ENCODE assay signal across 12 cellular contexts in genomic region chr15:75037685-75038084, GRCh38. TPM values are rescaled to one million over a fixed set of nuclear protein-coding genes. Genes with fewer than 3 reads are reported as not detected.
A peak's percentile ranks its signal among the peaks of the same experiment; 100 is the strongest.
DNase-seq lines count a peak whose midpoint lies in the region; ATAC-seq and TF ChIP-seq lines count a peak whose summit lies in the region.
"Had no signal": no experiment of that assay in that cellular context is flagged by ENCODE, and none has a peak within 500 bp of the region (broad histone marks: within the 10 kb centered on the region; RNA-seq: fewer than 3 reads in every experiment).

No MANE protein-coding gene starts in this region.

- peak overlapping the region; percentile 34 for H3K4me3 Mint-ChIP-seq in activated CD8-positive, alpha-beta T cell treated with anti-CD3 and anti-CD28 coated beads, Interleukin-2, amount 10 ng/mL, durations not matched to agents 7 days and 5 days

- H3K36me3 Mint-ChIP-seq in activated CD8-positive, alpha-beta T cell treated with anti-CD3 and anti-CD28 coated beads, Interleukin-2, amount 10 ng/mL, durations not matched to agents 7 days and 5 days (ENCODE audit: low read depth): peaks cover 33% of the 10 kb centered on the region

- no peaks in the 10 kb centered on the region for H3K27me3 Mint-ChIP-seq in activated CD8-positive, alpha-beta T cell treated with anti-CD3 and anti-CD28 coated beads, Interleukin-2, amount 10 ng/mL, durations not matched to agents 7 days and 5 days (ENCODE audit: low read depth)

- POLR2A ChIA-PET in activated CD8-positive, alpha-beta T cell treated with anti-CD3 and anti-CD28 coated beads, Interleukin-2, amount 10 ng/mL, durations not matched to agents 7 days and 5 days (lab: Charles Lee): interaction anchor here (0.8 to 1.4 kb wide), 5 partner anchors 12 to 172 kb away, joined by 3 to 6 read pairs (median 4); partner anchors contain the start of gene PPCDC

- H3K4me3 ChIP-seq in HL-60 (replicated peaks; ENCODE audit: insufficient read depth, low read length) (no peak overlapping the region), fibroblast of villous mesenchyme (ENCODE audit: low read depth, low read length) (no peak overlapping the region)
- H3K4me3 ChIP-seq: psoas muscle had no signal

- CTCF ChIA-PET in activated CD8-positive, alpha-beta T cell treated with anti-CD3 and anti-CD28 coated beads, Interleukin-2, amount 10 ng/mL, durations not matched to agents 7 days and 5 days (lab: Charles Lee): interaction anchor here (0.9 to 3.6 kb wide), 9 partner anchors 8 to 166 kb away, joined by 3 to 45 read pairs (median 6); partner anchors contain the start of gene C15orf39

- peaks cover 70% of the 10 kb centered on the region for H3K4me1 Mint-ChIP-seq in activated CD8-positive, alpha-beta T cell treated with anti-CD3 and anti-CD28 coated beads, Interleukin-2, amount 10 ng/mL, durations not matched to agents 7 days and 5 days (ENCODE audit: low read depth)

- TF ChIP-seq CTCF in C4-2B (conservative IDR thresholded peaks at IDR 0.05): no peak
- TF ChIP-seq CTCF in HL-60 (IDR thresholded peaks at IDR 0.05; ENCODE audit: insufficient read depth, low read length): no peak
- no peak for TF ChIP-seq CTCF in fibroblast of villous mesenchyme (IDR thresholded peaks at IDR 0.05; ENCODE audit: insufficient read depth, low read depth, low read length)

- DNase-seq in HL-60 (ENCODE audit: low read depth in 1 of 2, low spot score in 1 of 2) (no peak), fibroblast of villous mesenchyme (ENCODE audit: low read depth) (peak; percentile 14), inferior parietal cortex (ENCODE audit: extremely low spot score) (no peak), posterior vena cava (ENCODE audit: low spot score) (no peak)
- DNase-seq in activated CD8-positive, alpha-beta T cell treated with anti-CD3 and anti-CD28 coated beads, Interleukin-2, amount 10 ng/mL, durations not matched to agents 7 days and 5 days: peak; percentile 59
- DNase-seq: DND-41, left ventricle myocardium superior, MM.1S, psoas muscle had no signal

- H3K27ac Mint-ChIP-seq in activated CD8-positive, alpha-beta T cell treated with anti-CD3 and anti-CD28 coated beads, Interleukin-2, amount 10 ng/mL, durations not matched to agents 7 days and 5 days: peak overlapping the region; percentile 78

- peak overlapping the region; percentile 3; the same call in 1 of the 2 replicates for H3K27ac ChIP-seq in C4-2B
- peak overlapping the region; percentile 26; the same call in 1 of the 2 replicates for H3K27ac ChIP-seq in HL-60 (replicated peaks)
- H3K27ac ChIP-seq: psoas muscle had no signal

- intact Hi-C loops in posterior vena cava (cut with DNase I): no loop called here

- H3K27me3 ChIP-seq in HL-60 (ENCODE audit: insufficient read depth, poor library complexity, severe bottlenecking): no peaks in the 10 kb centered on the region

- ATAC-seq in activated CD8-positive, alpha-beta T cell treated with anti-CD3 and anti-CD28 coated beads, Interleukin-2, amount 10 ng/mL, durations not matched to agents 7 days and 5 days: peak; percentile 58
- ATAC-seq in GM19455 (IDR thresholded peaks at IDR 0.05; ENCODE audit: unreplicated experiment) (no peak), GM21825 (IDR thresholded peaks at IDR 0.05; ENCODE audit: unreplicated experiment) (no peak)
- ATAC-seq: left ventricle myocardium superior, psoas muscle had no signal

- H3K9me3 Mint-ChIP-seq in activated CD8-positive, alpha-beta T cell treated with anti-CD3 and anti-CD28 coated beads, Interleukin-2, amount 10 ng/mL, durations not matched to agents 7 days and 5 days (ENCODE audit: insufficient read depth): no peaks in the 10 kb centered on the region

RNA-seq across cellular contexts. Expression of gene PPCDC, which starts 14.3 kb away (rescaled TPM):
- 10 to 100 TPM; 27.3 to 29.1 TPM for total RNA-seq in activated CD8-positive, alpha-beta T cell treated with anti-CD3 and anti-CD28 coated beads, Interleukin-2, amount 10 ng/mL, durations not matched to agents 7 days and 5 days
- total RNA-seq in fibroblast of villous mesenchyme (7.4 and 7.8 TPM in 2 replicates), posterior vena cava (10 to 100 TPM in 1 of 2 donors, 1 to 10 TPM in 1; 9.2 to 11.0 TPM)

RNA-seq across cellular contexts. Expression of gene SCAMP5, which starts 42.3 kb away (rescaled TPM):
- 1 to 10 TPM; 1.1 TPM for total RNA-seq in activated CD8-positive, alpha-beta T cell treated with anti-CD3 and anti-CD28 coated beads, Interleukin-2, amount 10 ng/mL, durations not matched to agents 7 days and 5 days
- 0.43 and 1.6 TPM in 2 replicates for total RNA-seq in fibroblast of villous mesenchyme
- 1 to 10 TPM; 2.4 to 2.9 TPM for total RNA-seq in posterior vena cava

Comparison
In these comparisons a context has a peak if more than half of its experiments do, and no peak if none do; other contexts are left out.
1. DNase-seq: peak in activated CD8-positive, alpha-beta T cell treated with anti-CD3 and anti-CD28 coated beads, Interleukin-2, amount 10 ng/mL, durations not matched to agents 7 days and 5 days (single experiment) and fibroblast of villous mesenchyme (single experiment); none in HL-60 (0 of 2), inferior parietal cortex (single experiment) and posterior vena cava (single experiment).